Comparison of ENCODE assay signal across 8 cellular contexts in the genomic region with DNA sequence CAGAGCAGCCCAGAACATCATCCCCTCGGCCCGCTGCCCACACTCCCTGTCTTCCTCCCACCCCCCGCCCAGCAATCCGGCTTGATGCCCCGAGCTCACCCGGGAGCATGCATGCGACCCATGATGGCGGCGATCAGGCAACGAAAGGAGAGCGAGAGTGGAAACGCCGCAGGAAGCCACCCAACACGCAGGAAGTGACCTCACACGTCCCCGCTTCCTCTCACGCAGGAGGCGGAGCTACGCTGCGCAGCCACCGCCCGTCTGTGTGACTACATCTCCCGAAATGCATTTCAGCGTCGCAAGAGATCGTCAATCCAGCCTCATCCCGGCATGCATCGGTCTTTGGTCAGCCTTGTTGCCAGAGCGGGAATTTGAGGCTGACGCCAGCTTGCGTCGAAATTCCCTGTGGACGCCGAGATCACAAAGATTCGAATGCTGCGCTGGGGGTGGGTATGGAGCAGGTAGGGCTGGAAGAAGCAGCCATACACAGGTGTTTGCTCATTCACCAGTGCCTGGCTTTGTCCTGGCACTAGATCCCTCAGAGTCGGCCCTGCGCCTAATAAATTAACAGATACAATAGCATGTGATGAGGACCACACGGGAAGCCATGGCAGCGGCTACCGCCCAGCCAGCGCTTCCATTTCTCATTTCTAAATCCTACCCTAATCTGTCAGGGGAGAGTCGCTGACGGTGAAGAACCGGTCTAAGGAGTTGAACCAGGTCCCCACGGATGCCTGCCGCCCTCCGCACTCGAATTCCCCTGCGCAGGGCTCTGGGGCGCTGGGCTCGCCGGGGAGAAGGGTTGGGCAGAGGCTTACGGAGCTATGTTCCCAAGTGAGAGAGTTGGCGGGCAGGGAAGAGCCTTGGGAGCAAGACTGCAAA. TPM values are rescaled to one million over a fixed set of nuclear protein-coding genes. Genes with fewer than 3 reads are reported as not detected.
A peak's percentile ranks its signal among the peaks of the same experiment; 100 is the strongest.
DNase-seq lines count a peak whose midpoint lies in the region; ATAC-seq and TF ChIP-seq lines count a peak whose summit lies in the region.

TSS of gene RPS13 (minus strand) at position 148 of the 882 bp plus-strand sequence. CDS start at position 122, 26 bp downstream.

- peak in 1 of 2 donors; percentile 46 for TF ChIP-seq RAD21 in liver (IDR thresholded peaks at IDR 0.05)

- DNase-seq in CD14-positive monocyte (ENCODE audit: low spot score) (peak; percentile 96), NCI-H82 (lab: John Stamatoyannopoulos, UW) (peak; percentile 99), dorsolateral prefrontal cortex (peak; percentile 98 to 99 (median 99))
- DNase-seq in activated CD4-positive, alpha-beta T cell treated with anti-CD3 and anti-CD28 coated beads, Interleukin-2, amount 50 U/mL, for 48 hours: peak; percentile 91 to 95
- peak; percentile 95 for DNase-seq in stimulated activated CD4-positive, alpha-beta T cell treated with anti-CD3 and anti-CD28 coated beads, Interleukin-4, amount 100 ng/mL, for 24 hours

- H3K4me3 ChIP-seq in dorsolateral prefrontal cortex (peak within 1 kb of the TSS; percentile 58 to 100 (median 96)), liver (ENCODE audit: low read depth in 1 of 3, low read length in 3 of 3) (peak within 1 kb of the TSS; percentile 80 to 96 (median 82))

- H3K27me3 ChIP-seq in dorsolateral prefrontal cortex (no peaks in the 10 kb centered on the region), liver (ENCODE audit: control insufficient read depth in 4 of 4, insufficient read depth in 4 of 4, low read length in 3 of 4) (no peaks in the 10 kb centered on the region)

- H3K27ac Mint-ChIP-seq in CD14-positive monocyte: peak within 1 kb of the TSS; percentile 98 to 100 (median 99)

- peak within 1 kb of the TSS; percentile 97 to 99 for H3K4me3 Mint-ChIP-seq in CD14-positive monocyte

- peak; percentile 95 for ATAC-seq in GM19397 (IDR thresholded peaks at IDR 0.05; ENCODE audit: unreplicated experiment)
- ATAC-seq in HG03571 (IDR thresholded peaks at IDR 0.05; ENCODE audit: unreplicated experiment): peak; percentile 96

- TF ChIP-seq CTCF in CD14-positive monocyte (IDR thresholded peaks at IDR 0.05): no peak
- peak in 27 of 56 donors; percentile 3 to 55 (median 23) for TF ChIP-seq CTCF in dorsolateral prefrontal cortex (IDR thresholded peaks at IDR 0.05 in 54 of 56, conservative IDR thresholded peaks at IDR 0.05 in 2 of 56; ENCODE audit: low read depth in 1 of 56, partially characterized antibody in 56 of 56)
- TF ChIP-seq CTCF in liver (IDR thresholded peaks at IDR 0.05; ENCODE audit: low read depth, low read length, missing input control): no peak

- H3K9ac ChIP-seq in liver (ENCODE audit: low read depth in 1 of 2, low read length in 2 of 2): peak within 1 kb of the TSS; percentile 65 to 70

- H3K4me1 Mint-ChIP-seq in CD14-positive monocyte: peaks cover 39% of the 10 kb centered on the region

- under 1% methylated on average over 55 of the region's 55 CpGs for WGBS in liver

- peaks cover 2 to 24% (median 15%) of the 10 kb centered on the region in 4 donors for H3K4me1 ChIP-seq in liver (ENCODE audit: control insufficient read depth in 4 of 4, insufficient read depth in 4 of 4, low read length in 3 of 4)

- intact Hi-C loops in CD14-positive monocyte (cut with micrococcal nuclease) (loop anchor here (2.0 to 5.0 kb wide), 5 partner anchors 130 to 340 kb away; partner anchors contain the start of genes C11orf58 (in 2 of the 2), NUCB2 (in 1 of the 2) and PIK3C2A (in 1 of the 2)), dorsolateral prefrontal cortex (cut with DNase I) (loop anchor here (1.0 to 10.0 kb wide), 7 partner anchors 130 to 339 kb away; partner anchors contain the start of genes NUCB2 (in 2 of the 2), C11orf58 (in 1 of the 2) and PIK3C2A (in 1 of the 2))

- peaks cover 0 to 1% (median 0%) of the 10 kb centered on the region in 7 donors for H3K9me3 Mint-ChIP-seq in CD14-positive monocyte

- peaks cover 2 to 28% (median 21%) of the 10 kb centered on the region in 4 donors for H3K36me3 ChIP-seq in liver (ENCODE audit: control insufficient read depth in 4 of 4, insufficient read depth in 3 of 4, low read depth in 1 of 4, low read length in 3 of 4)

- H3K27me3 Mint-ChIP-seq in CD14-positive monocyte (ENCODE audit: low read depth in 3 of 3): no peaks in the 10 kb centered on the region

- H3K36me3 Mint-ChIP-seq in CD14-positive monocyte: peaks cover 32 to 38% of the 10 kb centered on the region in 2 donors

- peak within 1 kb of the TSS; percentile 42 to 96 (median 90) for H3K27ac ChIP-seq in dorsolateral prefrontal cortex
- H3K27ac ChIP-seq in liver (ENCODE audit: low read depth in 1 of 2, low read length in 2 of 2): peak within 1 kb of the TSS; percentile 82 to 91

- no peaks in the 10 kb centered on the region for H3K9me3 ChIP-seq in liver (ENCODE audit: control insufficient read depth in 4 of 4, low read length in 3 of 4)

TF ChIP-seq in liver, 16 proteins besides CTCF, POLR2A, EP300 and RAD21:
- TF ChIP-seq JUND (IDR thresholded peaks at IDR 0.05) (peak; percentile 57 to 84), HNF4A (conservative IDR thresholded peaks at IDR 0.05) (peak in 1 of 2 donors; percentile 24), FOXA2 (IDR thresholded peaks at IDR 0.05) (no peak), RXRA (IDR thresholded peaks at IDR 0.05) (peak; percentile 50 to 59), TAF1 (conservative IDR thresholded peaks at IDR 0.05) (peak; percentile 98), GABPA (IDR thresholded peaks at IDR 0.05 in 1 of 2, conservative IDR thresholded peaks at IDR 0.05 in 1 of 2) (peak; percentile 89 to 97), NR2F2 (IDR thresholded peaks at IDR 0.05) (no peak), MAX (IDR thresholded peaks at IDR 0.05) (peak; percentile 82), HNF4G (IDR thresholded peaks at IDR 0.05) (no peak), SP1 (IDR thresholded peaks at IDR 0.05) (peak; percentile 77), FOXA1 (IDR thresholded peaks at IDR 0.05) (peak; percentile 52), YY1 (IDR thresholded peaks at IDR 0.05) (peak; percentile 98), EGR1 (IDR thresholded peaks at IDR 0.05; ENCODE audit: low read depth in 2 of 2) (peak in 1 of 2 donors; percentile 58)
- TF ChIP-seq, protein P1, sequence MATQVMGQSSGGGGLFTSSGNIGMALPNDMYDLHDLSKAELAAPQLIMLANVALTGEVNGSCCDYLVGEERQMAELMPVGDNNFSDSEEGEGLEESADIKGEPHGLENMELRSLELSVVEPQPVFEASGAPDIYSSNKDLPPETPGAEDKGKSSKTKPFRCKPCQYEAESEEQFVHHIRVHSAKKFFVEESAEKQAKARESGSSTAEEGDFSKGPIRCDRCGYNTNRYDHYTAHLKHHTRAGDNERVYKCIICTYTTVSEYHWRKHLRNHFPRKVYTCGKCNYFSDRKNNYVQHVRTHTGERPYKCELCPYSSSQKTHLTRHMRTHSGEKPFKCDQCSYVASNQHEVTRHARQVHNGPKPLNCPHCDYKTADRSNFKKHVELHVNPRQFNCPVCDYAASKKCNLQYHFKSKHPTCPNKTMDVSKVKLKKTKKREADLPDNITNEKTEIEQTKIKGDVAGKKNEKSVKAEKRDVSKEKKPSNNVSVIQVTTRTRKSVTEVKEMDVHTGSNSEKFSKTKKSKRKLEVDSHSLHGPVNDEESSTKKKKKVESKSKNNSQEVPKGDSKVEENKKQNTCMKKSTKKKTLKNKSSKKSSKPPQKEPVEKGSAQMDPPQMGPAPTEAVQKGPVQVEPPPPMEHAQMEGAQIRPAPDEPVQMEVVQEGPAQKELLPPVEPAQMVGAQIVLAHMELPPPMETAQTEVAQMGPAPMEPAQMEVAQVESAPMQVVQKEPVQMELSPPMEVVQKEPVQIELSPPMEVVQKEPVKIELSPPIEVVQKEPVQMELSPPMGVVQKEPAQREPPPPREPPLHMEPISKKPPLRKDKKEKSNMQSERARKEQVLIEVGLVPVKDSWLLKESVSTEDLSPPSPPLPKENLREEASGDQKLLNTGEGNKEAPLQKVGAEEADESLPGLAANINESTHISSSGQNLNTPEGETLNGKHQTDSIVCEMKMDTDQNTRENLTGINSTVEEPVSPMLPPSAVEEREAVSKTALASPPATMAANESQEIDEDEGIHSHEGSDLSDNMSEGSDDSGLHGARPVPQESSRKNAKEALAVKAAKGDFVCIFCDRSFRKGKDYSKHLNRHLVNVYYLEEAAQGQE (IDR thresholded peaks at IDR 0.05): peak; percentile 92
- TF ChIP-seq, protein P2, sequence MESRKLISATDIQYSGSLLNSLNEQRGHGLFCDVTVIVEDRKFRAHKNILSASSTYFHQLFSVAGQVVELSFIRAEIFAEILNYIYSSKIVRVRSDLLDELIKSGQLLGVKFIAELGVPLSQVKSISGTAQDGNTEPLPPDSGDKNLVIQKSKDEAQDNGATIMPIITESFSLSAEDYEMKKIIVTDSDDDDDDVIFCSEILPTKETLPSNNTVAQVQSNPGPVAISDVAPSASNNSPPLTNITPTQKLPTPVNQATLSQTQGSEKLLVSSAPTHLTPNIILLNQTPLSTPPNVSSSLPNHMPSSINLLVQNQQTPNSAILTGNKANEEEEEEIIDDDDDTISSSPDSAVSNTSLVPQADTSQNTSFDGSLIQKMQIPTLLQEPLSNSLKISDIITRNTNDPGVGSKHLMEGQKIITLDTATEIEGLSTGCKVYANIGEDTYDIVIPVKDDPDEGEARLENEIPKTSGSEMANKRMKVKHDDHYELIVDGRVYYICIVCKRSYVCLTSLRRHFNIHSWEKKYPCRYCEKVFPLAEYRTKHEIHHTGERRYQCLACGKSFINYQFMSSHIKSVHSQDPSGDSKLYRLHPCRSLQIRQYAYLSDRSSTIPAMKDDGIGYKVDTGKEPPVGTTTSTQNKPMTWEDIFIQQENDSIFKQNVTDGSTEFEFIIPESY (IDR thresholded peaks at IDR 0.05): peak; percentile 95
- TF ChIP-seq, protein P3, sequence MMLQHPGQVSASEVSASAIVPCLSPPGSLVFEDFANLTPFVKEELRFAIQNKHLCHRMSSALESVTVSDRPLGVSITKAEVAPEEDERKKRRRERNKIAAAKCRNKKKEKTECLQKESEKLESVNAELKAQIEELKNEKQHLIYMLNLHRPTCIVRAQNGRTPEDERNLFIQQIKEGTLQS (IDR thresholded peaks at IDR 0.05): no peak

RNA-seq across cellular contexts. Expression of gene RPS13, which starts in this region (rescaled TPM):
- polyA plus RNA-seq in CD14-positive monocyte (1,000 to 10,000 TPM; 1,271 to 1,357 TPM), liver (100 to 1,000 TPM; 497 to 638 TPM)
- total RNA-seq in dorsolateral prefrontal cortex (100 to 1,000 TPM; 204 to 383 (median 281) TPM), liver (100 to 1,000 TPM; 237 to 446 TPM)

Comparison
In these comparisons a context has a peak if more than half of its experiments do, and no peak if none do; other contexts are left out.
1. Peak in every context shown above with its lines: DNase-seq, ATAC-seq, H3K4me3 ChIP-seq and H3K27ac ChIP-seq.